Comparison of ENCODE assay signal across 25 cellular contexts in genomic region chr5:3019045-3019444, GRCh38.
"Had no signal": no experiment of that assay in that cellular context is flagged by ENCODE, and none has a peak within 500 bp of the region (broad histone marks: within the 10 kb centered on the region; RNA-seq: fewer than 3 reads in every experiment).

No MANE protein-coding gene starts in this region.

- H3K4me1 ChIP-seq: esophagus squamous epithelium, gastrocnemius medialis, heart right ventricle, left lung, lower lobe of right lung had no signal

- H3K27ac Mint-ChIP-seq: mesothelial cell of epicardium had no signal

- H3K36me3 Mint-ChIP-seq: mesothelial cell of epicardium had no signal

- H3K4me3 ChIP-seq: coronary artery, dorsolateral prefrontal cortex, esophagus squamous epithelium, gastrocnemius medialis, heart right ventricle, left lung, lower lobe of right lung, mucosa of descending colon had no signal

- FAIRE-seq: colon, endometrium, keratinocyte had no signal

- H3K4me3 Mint-ChIP-seq: mesothelial cell of epicardium had no signal

- ATAC-seq: esophagus mucosa, gastrocnemius medialis, heart right ventricle, left cardiac atrium, left lung, left ventricle myocardium superior, lower lobe of right lung, mucosa of descending colon had no signal

- H3K9me3 Mint-ChIP-seq: mesothelial cell of epicardium had no signal

- DNase-seq: dermis blood vessel endothelial cell; dorsolateral prefrontal cortex; effector CD4-positive, alpha-beta T cell; effector memory CD4-positive, alpha-beta T cell; erythroblast; esophagus squamous epithelium; foreskin fibroblast; foreskin melanocyte; gastrocnemius medialis; glutamatergic neuron; heart right ventricle; hippocampal formation; left cardiac atrium; left lung; left ventricle myocardium superior; lower lobe of right lung; mesenchymal stem cell; mucosa of descending colon had no signal

- H3K9me3 ChIP-seq: esophagus squamous epithelium, gastrocnemius medialis, heart right ventricle, left lung, lower lobe of right lung had no signal

- H3K36me3 ChIP-seq: esophagus squamous epithelium, gastrocnemius medialis, heart right ventricle, left lung, lower lobe of right lung had no signal

- H3K27me3 ChIP-seq: esophagus squamous epithelium, gastrocnemius medialis, left lung had no signal

- H3K27ac ChIP-seq: coronary artery, dorsolateral prefrontal cortex, epithelial cell of prostate, esophagus squamous epithelium, gastrocnemius medialis, heart right ventricle, left lung, lower lobe of right lung had no signal
